In the genomic region with DNA sequence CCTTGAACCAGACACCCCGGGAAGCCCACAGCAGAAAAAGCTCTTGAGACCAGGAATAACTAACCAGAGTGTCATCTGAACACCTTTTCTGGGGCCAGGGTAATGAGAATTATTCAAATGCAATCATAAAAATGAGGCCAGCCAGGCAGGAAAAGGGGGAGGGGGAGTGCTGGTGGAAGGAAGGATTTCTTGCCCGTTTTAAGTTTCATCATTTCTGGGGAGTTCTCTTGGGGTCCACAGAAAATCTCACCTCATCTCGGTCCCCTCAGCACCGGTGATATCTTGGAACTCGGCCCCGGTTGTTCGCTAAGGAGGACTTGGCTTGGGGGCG, we compare ENCODE assay signal across 10 cellular contexts. TPM values are rescaled to one million over a fixed set of nuclear protein-coding genes. Genes with fewer than 3 reads are reported as not detected.
DNase-seq lines count a peak whose midpoint lies in the region; ATAC-seq and TF ChIP-seq lines count a peak whose summit lies in the region.
"Had no signal": no experiment of that assay in that cellular context is flagged by ENCODE, and none has a peak within 500 bp of the region (broad histone marks: within the 10 kb centered on the region; RNA-seq: fewer than 3 reads in every experiment).

No MANE protein-coding gene starts in this region.

- no peak for ATAC-seq in activated naive CD4-positive, alpha-beta T cell treated with anti-CD3 and anti-CD28 coated beads, Interleukin-2, amount 50 U/mL, for 72 hours
- ATAC-seq in body of pancreas (no peak), GM21360 (IDR thresholded peaks at IDR 0.05; ENCODE audit: unreplicated experiment) (no peak)

- CTCF ChIA-PET in activated naive CD4-positive, alpha-beta T cell treated with anti-CD3 and anti-CD28 coated beads for 36 hours (lab: Charles Lee): interaction anchor here (1.1 to 1.3 kb wide), 2 partner anchors 182 to 193 kb away, joined by 3 read pairs; no protein-coding TSS in a partner anchor

- no peaks in the 10 kb centered on the region for H3K27me3 ChIP-seq in body of pancreas
- H3K27me3 ChIP-seq in thymus (ENCODE audit: control insufficient read depth, insufficient read depth): peaks cover 54% of the 10 kb centered on the region

- H3K4me3 ChIP-seq in body of pancreas (no peak overlapping the region), thymus (ENCODE audit: low read length) (no peak overlapping the region)

- peak overlapping the region; percentile 29 for H3K4me3 Mint-ChIP-seq in activated naive CD4-positive, alpha-beta T cell treated with anti-CD3 and anti-CD28 coated beads for 36 hours

- no peak for TF ChIP-seq POLR2A in body of pancreas (IDR thresholded peaks at IDR 0.05)

- no peaks in the 10 kb centered on the region for H3K36me3 ChIP-seq in body of pancreas (replicated peaks in 1 of 2; ENCODE audit: insufficient read depth in 1 of 2, low read depth in 2 of 2)
- no peaks in the 10 kb centered on the region for H3K36me3 ChIP-seq in thymus (ENCODE audit: control insufficient read depth, insufficient read depth)

- H3K4me1 ChIP-seq in body of pancreas: peaks cover 45% of the 10 kb centered on the region
- H3K4me1 ChIP-seq in thymus (ENCODE audit: control insufficient read depth, insufficient read depth, low read length): peaks cover 8% of the 10 kb centered on the region

- H3K36me3 Mint-ChIP-seq in activated naive CD4-positive, alpha-beta T cell treated with anti-CD3 and anti-CD28 coated beads for 36 hours (ENCODE audit: low read depth): no peaks in the 10 kb centered on the region
- peaks cover 13 to 19% of the 10 kb centered on the region in 2 donors for H3K36me3 Mint-ChIP-seq in activated naive CD4-positive, alpha-beta T cell treated with anti-CD3 and anti-CD28 coated beads, Interleukin-2, amount 50 U/mL, for 72 hours

- intact Hi-C loops in activated naive CD4-positive, alpha-beta T cell treated with anti-CD3 and anti-CD28 coated beads for 36 hours (cut with micrococcal nuclease): loop anchor here (1.0 to 10.0 kb wide), 5 partner anchors 53 to 721 kb away; a partner anchor contains a TSS
- intact Hi-C loops in body of pancreas (cut with DNase I): loop anchor here (5.0 kb wide), 1 partner anchor 183 kb away; no protein-coding TSS in a partner anchor

- H3K27ac ChIP-seq in body of pancreas (peak overlapping the region in 3 of 4 donors; percentile 47 to 89 (median 86)), thymus (ENCODE audit: low read depth) (peak overlapping the region; percentile 15)
- H3K27ac ChIP-seq: KMS-11 had no signal

- peaks cover 15% of the 10 kb centered on the region for H3K4me1 Mint-ChIP-seq in activated naive CD4-positive, alpha-beta T cell treated with anti-CD3 and anti-CD28 coated beads for 36 hours (ENCODE audit: low read depth)

- H3K27me3 Mint-ChIP-seq in activated naive CD4-positive, alpha-beta T cell treated with anti-CD3 and anti-CD28 coated beads for 36 hours (ENCODE audit: low read depth): peaks cover 38% of the 10 kb centered on the region

- DNase-seq in activated naive CD4-positive, alpha-beta T cell treated with anti-CD3 and anti-CD28 coated beads for 36 hours: no peak
- no peak for DNase-seq in activated naive CD4-positive, alpha-beta T cell treated with anti-CD3 and anti-CD28 coated beads, Interleukin-2, amount 50 U/mL, for 72 hours (ENCODE audit: low spot score in 2 of 2)
- DNase-seq in body of pancreas (no peak), mesenteric fat pad (ENCODE audit: low spot score) (peak; percentile 53), SK-N-DZ (ENCODE audit: low spot score) (no peak), NCI-H2107 (lab: John Stamatoyannopoulos, UW) (no peak)
- DNase-seq: SHP77 had no signal

- WGBS in body of pancreas, 2 donors: 16 to 31% methylated on average over 5 to 8 of the region's 8 CpGs
- 14% methylated on average over 8 of the region's 8 CpGs for WGBS in thymus

- TF ChIP-seq CTCF in body of pancreas (IDR thresholded peaks at IDR 0.05): no peak

- no peaks in the 10 kb centered on the region for H3K9me3 Mint-ChIP-seq in activated naive CD4-positive, alpha-beta T cell treated with anti-CD3 and anti-CD28 coated beads for 36 hours
- H3K9me3 Mint-ChIP-seq in activated naive CD4-positive, alpha-beta T cell treated with anti-CD3 and anti-CD28 coated beads, Interleukin-2, amount 50 U/mL, for 72 hours: no peaks in the 10 kb centered on the region

- H3K27ac Mint-ChIP-seq in activated naive CD4-positive, alpha-beta T cell treated with anti-CD3 and anti-CD28 coated beads for 36 hours: no peak overlapping the region
- H3K27ac Mint-ChIP-seq in activated naive CD4-positive, alpha-beta T cell treated with anti-CD3 and anti-CD28 coated beads, Interleukin-2, amount 50 U/mL, for 72 hours: no peak overlapping the region

- H3K9me3 ChIP-seq in body of pancreas (no peaks in the 10 kb centered on the region), thymus (ENCODE audit: control insufficient read depth) (no peaks in the 10 kb centered on the region)

RNA-seq across cellular contexts. Expression of a gene that starts 0.5 kb away (rescaled TPM):
- total RNA-seq in activated naive CD4-positive, alpha-beta T cell treated with anti-CD3 and anti-CD28 coated beads for 36 hours: not detected
- under 1 TPM in 1 of 2 donors, not detected in 1; 0.08 TPM for total RNA-seq in activated naive CD4-positive, alpha-beta T cell treated with anti-CD3 and anti-CD28 coated beads, Interleukin-2, amount 50 U/mL, for 72 hours
- 1 to 10 TPM; 4.2 to 4.9 TPM for total RNA-seq in body of pancreas
- total RNA-seq in mesenteric fat pad: 2.6 TPM
- polyA plus RNA-seq in thymus: 2.2 TPM
- polyA plus RNA-seq in SK-N-DZ (2014; cell fraction: cytosol; rRNA removed): 0.05 TPM in 1 of 2 replicates, not detected in the other
- not detected in 2 replicates for polyA plus RNA-seq in SK-N-DZ (2014; cell fraction: nucleus; rRNA removed)

RNA-seq across cellular contexts. Expression of a gene that starts 52.6 kb away (rescaled TPM):
- total RNA-seq in activated naive CD4-positive, alpha-beta T cell treated with anti-CD3 and anti-CD28 coated beads for 36 hours: 10 to 100 TPM; 11.5 to 12.6 TPM
- total RNA-seq in activated naive CD4-positive, alpha-beta T cell treated with anti-CD3 and anti-CD28 coated beads, Interleukin-2, amount 50 U/mL, for 72 hours: 10 to 100 TPM; 10.1 to 10.8 TPM
- total RNA-seq in body of pancreas (10 to 100 TPM in 1 of 2 donors, 1 to 10 TPM in 1; 8.8 to 10.2 TPM), mesenteric fat pad (24.6 TPM)
- 32.2 TPM for polyA plus RNA-seq in thymus
- polyA plus RNA-seq in SK-N-DZ (2014; cell fraction: cytosol; rRNA removed): 30.2 and 35.7 TPM in 2 replicates
- polyA plus RNA-seq in SK-N-DZ (2014; cell fraction: nucleus; rRNA removed): 32.0 and 43.3 TPM in 2 replicates
